8 cellular contexts compared by ENCODE assay signal in the genomic region with DNA sequence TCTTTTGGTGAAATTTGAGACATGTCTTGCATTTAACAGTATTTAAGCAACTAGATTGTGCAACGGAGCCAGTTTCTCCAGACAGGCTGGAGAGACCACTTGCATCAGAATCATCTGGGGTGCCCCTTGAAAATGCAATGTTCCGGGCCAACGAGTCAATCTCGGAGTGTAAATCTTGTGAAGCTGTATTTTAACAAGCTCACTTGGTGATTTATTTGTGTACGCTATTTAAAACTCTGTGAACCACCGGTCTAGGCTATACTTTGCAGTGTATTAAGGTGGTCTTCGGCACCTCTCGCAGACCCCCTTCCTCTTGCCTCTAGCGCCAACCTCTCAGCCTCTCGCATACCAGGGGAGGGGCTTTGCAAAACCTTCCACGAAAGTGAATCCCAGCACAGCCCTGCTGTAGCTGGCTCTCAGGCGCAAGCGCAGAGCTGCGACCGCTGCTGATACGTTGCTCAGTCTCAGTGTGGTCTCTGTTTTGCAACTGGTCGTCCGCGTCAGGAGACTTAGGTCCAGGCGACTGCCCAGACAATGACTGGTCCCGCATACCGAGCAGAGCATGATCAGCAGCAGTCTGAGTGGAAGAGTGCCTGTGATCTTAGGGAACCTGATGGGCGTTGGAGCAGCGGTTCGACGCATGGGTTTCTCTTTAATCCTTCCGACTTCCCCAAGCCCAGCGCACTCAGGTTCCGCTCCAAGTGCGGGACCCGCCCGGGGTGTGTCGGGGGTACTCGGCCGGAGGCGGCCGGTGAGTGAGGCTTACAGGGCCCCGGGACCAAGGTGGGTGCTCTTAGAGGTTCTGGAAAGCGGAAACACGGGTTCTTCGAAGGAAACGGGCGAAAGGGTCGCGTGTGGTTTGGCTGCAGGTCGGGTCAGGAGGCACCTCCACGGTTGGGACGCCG. TPM values are rescaled to one million over a fixed set of nuclear protein-coding genes. Genes with fewer than 3 reads are reported as not detected.
A peak's percentile ranks its signal among the peaks of the same experiment; 100 is the strongest.
DNase-seq lines count a peak whose midpoint lies in the region; ATAC-seq and TF ChIP-seq lines count a peak whose summit lies in the region.

A gene (plus strand): TSS at position 467 of the 905 bp plus-strand sequence. CDS start 11,612 bp downstream, outside the sequence.

- DNase-seq in BJ (ENCODE audit: low read depth) (peak; percentile 39), NCI-H69 (lab: John Stamatoyannopoulos, UW) (peak; percentile 81), medulla oblongata (ENCODE audit: extremely low spot score) (peak; percentile 87)
- DNase-seq in activated CD8-positive, alpha-beta T cell treated with anti-CD3 and anti-CD28 coated beads for 36 hours, result peak; percentile 77
- DNase-seq in effector memory CD4-positive, alpha-beta T cell, result peak; percentile 10 to 26 (median 12)
- DNase-seq in stimulated activated CD8-positive, alpha-beta memory T cell treated with anti-CD3 and anti-CD28 coated beads, Interleukin-12 subunit alpha, Interleukin-12 subunit beta, amount 100 ng/mL, for 1 hour (ENCODE audit: low read depth), result peak; percentile 42

- intact Hi-C loops in activated CD8-positive, alpha-beta T cell treated with anti-CD3 and anti-CD28 coated beads for 36 hours (cut with micrococcal nuclease), result loop anchor here (5.0 kb wide), 1 partner anchor 89 kb away; no protein-coding TSS in a partner anchor

- no peaks in the 10 kb centered on the region for H3K36me3 ChIP-seq in BJ (ENCODE audit: control insufficient read depth, insufficient read depth, low read length)
- no peaks in the 10 kb centered on the region for H3K36me3 ChIP-seq in effector memory CD4-positive, alpha-beta T cell (ENCODE audit: control insufficient read depth, insufficient read depth, low read length)

- H3K4me1 Mint-ChIP-seq in activated CD8-positive, alpha-beta T cell treated with anti-CD3 and anti-CD28 coated beads for 36 hours (ENCODE audit: low read depth), result peaks cover 13% of the 10 kb centered on the region

- no peaks in the 10 kb centered on the region for H3K27me3 Mint-ChIP-seq in activated CD8-positive, alpha-beta T cell treated with anti-CD3 and anti-CD28 coated beads for 36 hours

- CTCF ChIA-PET in BJ (lab: Yijun Ruan, JAX), result interaction anchor here (0.5 to 1.1 kb wide), 4 partner anchors 24 to 200 kb away, joined by 3 read pairs; a partner anchor contains a TSS
- CTCF ChIA-PET in activated CD8-positive, alpha-beta T cell treated with anti-CD3 and anti-CD28 coated beads for 36 hours (lab: Charles Lee), result interaction anchor here (1.1 to 1.3 kb wide), 2 partner anchors 15 to 198 kb away, joined by 3 read pairs; no protein-coding TSS in a partner anchor

- no peaks in the 10 kb centered on the region for H3K27me3 ChIP-seq in BJ (ENCODE audit: control insufficient read depth, insufficient read depth, low read length)
- H3K27me3 ChIP-seq in effector memory CD4-positive, alpha-beta T cell (replicated peaks; ENCODE audit: control insufficient read depth, insufficient read depth, low read length, poor library complexity, severe bottlenecking), result no peaks in the 10 kb centered on the region

- no peaks in the 10 kb centered on the region for H3K4me1 ChIP-seq in effector memory CD4-positive, alpha-beta T cell (ENCODE audit: control insufficient read depth, insufficient read depth, low read length, poor library complexity, severe bottlenecking)

- peaks cover 4% of the 10 kb centered on the region for H3K9me3 Mint-ChIP-seq in activated CD8-positive, alpha-beta T cell treated with anti-CD3 and anti-CD28 coated beads for 36 hours

- no peak for TF ChIP-seq CTCF in BJ (IDR thresholded peaks at IDR 0.05; ENCODE audit: insufficient read depth, low read depth, low read length)
- TF ChIP-seq CTCF in activated CD8-positive, alpha-beta T cell treated with anti-CD3 and anti-CD28 coated beads for 36 hours (IDR thresholded peaks at IDR 0.05), result no peak

- peak within 1 kb of the TSS; percentile 94 for H3K4me3 Mint-ChIP-seq in activated CD8-positive, alpha-beta T cell treated with anti-CD3 and anti-CD28 coated beads for 36 hours

- POLR2A ChIA-PET in BJ (lab: Charles Lee), result no interaction called here
- POLR2A ChIA-PET in activated CD8-positive, alpha-beta T cell treated with anti-CD3 and anti-CD28 coated beads for 36 hours (lab: Charles Lee), result interaction anchor here (0.7 to 1.0 kb wide), 2 partner anchors 77 to 242 kb away, joined by 3 read pairs; a partner anchor contains a TSS

- peaks cover 6% of the 10 kb centered on the region for H3K36me3 Mint-ChIP-seq in activated CD8-positive, alpha-beta T cell treated with anti-CD3 and anti-CD28 coated beads for 36 hours (ENCODE audit: low read depth)

- H3K27ac Mint-ChIP-seq in activated CD8-positive, alpha-beta T cell treated with anti-CD3 and anti-CD28 coated beads for 36 hours, result peak within 1 kb of the TSS; percentile 92

- H3K27ac ChIP-seq in effector memory CD4-positive, alpha-beta T cell (ENCODE audit: insufficient read depth, low read length, poor library complexity, severe bottlenecking), result peak within 1 kb of the TSS; percentile 7

- peak; percentile 83 for ATAC-seq in GM19043 (IDR thresholded peaks at IDR 0.05; ENCODE audit: low read depth, unreplicated experiment)
- ATAC-seq in HG03432 (IDR thresholded peaks at IDR 0.05; ENCODE audit: unreplicated experiment), result peak; percentile 90
- ATAC-seq in activated CD8-positive, alpha-beta T cell treated with anti-CD3 and anti-CD28 coated beads for 36 hours, result peak; percentile 91

- no peaks in the 10 kb centered on the region for H3K9me3 ChIP-seq in effector memory CD4-positive, alpha-beta T cell (ENCODE audit: control insufficient read depth, low read length)

- H3K4me3 ChIP-seq in BJ (ENCODE audit: low read depth, low read length), result peak within 1 kb of the TSS; percentile 79
- peak within 1 kb of the TSS; percentile 80 for H3K4me3 ChIP-seq in effector memory CD4-positive, alpha-beta T cell (ENCODE audit: insufficient read depth, low read depth, low read length, poor library complexity, severe bottlenecking)

RNA-seq across cellular contexts. Expression of the gene that starts here (rescaled TPM):
- polyA plus RNA-seq in BJ (2011; rRNA removed), result 0.27 and 0.50 TPM in 2 replicates
- 0.31 and 0.57 TPM in 2 replicates for polyA minus RNA-seq in BJ (2011; rRNA and poly(A)+ RNA removed)
- 1 to 10 TPM; 2.8 to 4.5 TPM for total RNA-seq in activated CD8-positive, alpha-beta T cell treated with anti-CD3 and anti-CD28 coated beads for 36 hours

Comparison
In these comparisons a context has a peak if more than half of its experiments do, and no peak if none do; other contexts are left out.
1. Peak in every context shown above with its lines: DNase-seq, ATAC-seq, H3K4me3 ChIP-seq and H3K27ac ChIP-seq.
2. Peak in DNase-seq and H3K4me3 ChIP-seq in BJ; RNA of the gene not detected or under 1 TPM.
3. DNase-seq: peak in every context shown above with its lines; median percentile 87 in medulla oblongata; 81 in NCI-H69; 77 in activated CD8-positive, alpha-beta T cell treated with anti-CD3 and anti-CD28 coated beads for 36 hours; 42 in stimulated activated CD8-positive, alpha-beta memory T cell treated with anti-CD3 and anti-CD28 coated beads, Interleukin-12 subunit alpha, Interleukin-12 subunit beta, amount 100 ng/mL, for 1 hour; 39 in BJ; 12 in effector memory CD4-positive, alpha-beta T cell.